ENCODE assay signal across 8 cellular contexts in the genomic region with DNA sequence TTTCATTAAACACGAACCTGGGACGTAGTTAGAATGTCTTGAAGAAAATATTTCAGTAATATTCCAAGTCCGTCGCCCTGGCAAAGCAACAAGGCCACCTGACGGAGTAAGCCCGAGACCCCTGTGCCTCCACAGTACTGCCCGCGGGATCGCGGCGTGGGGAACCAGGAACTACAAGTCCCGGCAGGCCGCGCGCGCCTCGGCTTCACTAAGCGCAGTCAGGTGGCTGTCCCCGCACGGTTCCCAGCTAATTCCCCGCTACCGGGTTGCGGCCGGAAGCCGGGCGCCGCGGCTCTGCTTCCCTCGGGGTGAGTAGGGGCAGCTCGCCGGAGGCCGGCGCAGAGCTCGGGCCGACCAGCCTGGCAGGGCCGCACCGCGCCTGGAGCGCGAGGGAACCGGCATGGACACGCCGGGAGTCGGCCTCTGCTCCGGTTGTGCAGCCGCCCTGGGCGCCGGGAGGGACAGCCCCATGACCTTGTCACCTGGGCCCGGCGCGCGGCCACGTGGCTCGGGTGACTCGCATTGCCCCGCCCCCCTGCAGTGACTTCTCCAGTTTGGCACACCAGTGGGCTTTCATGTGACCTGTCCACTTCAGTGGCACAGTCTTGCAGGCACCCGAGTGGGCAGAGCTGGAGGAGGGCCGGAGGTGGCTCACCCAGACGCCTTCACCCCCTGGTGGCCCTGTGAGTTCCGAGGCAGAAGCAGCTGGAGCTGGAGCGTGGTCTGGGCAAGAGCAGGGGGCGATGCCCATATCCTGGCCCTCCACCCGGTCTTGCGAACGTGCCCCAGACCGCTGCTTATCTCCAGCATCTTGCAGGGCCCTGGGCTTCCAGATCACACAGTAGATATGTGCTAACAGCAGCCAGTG. TPM values are rescaled to one million over a fixed set of nuclear protein-coding genes. Genes with fewer than 3 reads are reported as not detected.
A peak's percentile ranks its signal among the peaks of the same experiment; 100 is the strongest.
DNase-seq lines count a peak whose midpoint lies in the region; ATAC-seq, FAIRE-seq and TF ChIP-seq lines count a peak whose summit lies in the region.

Gene ADCK1 (plus strand): TSS at position 247 of the 868 bp plus-strand sequence. CDS start 18,870 bp downstream, outside the sequence.

- no peak for FAIRE-seq in pancreas (lab: Jason Lieb, UNC)

- H3K4me1 ChIP-seq in pancreas, result no peaks in the 10 kb centered on the region
- peaks cover 0 to 11% (median 3%) of the 10 kb centered on the region in 4 donors for H3K4me1 ChIP-seq in tibial artery

- WGBS in pancreas, 2 donors, result 0% methylated on average over 53 to 66 of the region's 66 CpGs

- peak within 1 kb of the TSS; percentile 90 for H3K4me3 Mint-ChIP-seq in activated naive CD8-positive, alpha-beta T cell treated with anti-CD3 and anti-CD28 coated beads for 36 hours

- no peaks in the 10 kb centered on the region for H3K9me3 ChIP-seq in pancreas
- H3K9me3 ChIP-seq in tibial artery, result no peaks in the 10 kb centered on the region

- TF ChIP-seq CTCF in GM12864 (IDR thresholded peaks at IDR 0.05; ENCODE audit: low read depth, low read length, missing control alignments), result peak; percentile 35
- peak in 1 of 4 donors; percentile 13 for TF ChIP-seq CTCF in pancreas (IDR thresholded peaks at IDR 0.05)
- peak; percentile 50 to 51 for TF ChIP-seq CTCF in tibial artery (IDR thresholded peaks at IDR 0.05)

- H3K4me3 ChIP-seq in GM12864 (ENCODE audit: low read depth, low read length) (peak within 1 kb of the TSS; percentile 89), pancreas (peak within 1 kb of the TSS; percentile 68 to 94 (median 87)), tibial artery (peak within 1 kb of the TSS; percentile 85 to 89)

- no peaks in the 10 kb centered on the region for H3K36me3 Mint-ChIP-seq in activated naive CD8-positive, alpha-beta T cell treated with anti-CD3 and anti-CD28 coated beads for 36 hours

- H3K36me3 ChIP-seq in pancreas (no peaks in the 10 kb centered on the region), tibial artery (no peaks in the 10 kb centered on the region)

- peak; percentile 95 for ATAC-seq in HG02588 (IDR thresholded peaks at IDR 0.05; ENCODE audit: unreplicated experiment)
- ATAC-seq in SK-N-SH treated with all-trans-retinoic acid at 6 μM for 48 hours, result peak; percentile 95
- ATAC-seq in pancreas, result peak; percentile 97 to 98 (median 97)

- no peaks in the 10 kb centered on the region for H3K9me3 Mint-ChIP-seq in activated naive CD8-positive, alpha-beta T cell treated with anti-CD3 and anti-CD28 coated beads for 36 hours

- no peaks in the 10 kb centered on the region for H3K27me3 Mint-ChIP-seq in activated naive CD8-positive, alpha-beta T cell treated with anti-CD3 and anti-CD28 coated beads for 36 hours

- intact Hi-C loops in head of caudate nucleus (cut with DNase I) (loop anchor here (5.0 kb wide), 1 partner anchor 38 kb away; the partner anchor contains the start of gene SNW1), pancreas (cut with DNase I) (no loop called here), tibial artery (cut with DNase I; ENCODE audit: low total_unique reads) (loop anchor here (2.0 kb wide), 1 partner anchor 37 kb away; no protein-coding TSS in a partner anchor)

- peak within 1 kb of the TSS; percentile 91 for H3K27ac Mint-ChIP-seq in activated naive CD8-positive, alpha-beta T cell treated with anti-CD3 and anti-CD28 coated beads for 36 hours

- peaks cover 8% of the 10 kb centered on the region for H3K4me1 Mint-ChIP-seq in activated naive CD8-positive, alpha-beta T cell treated with anti-CD3 and anti-CD28 coated beads for 36 hours

- H3K27me3 ChIP-seq in pancreas (no peaks in the 10 kb centered on the region), tibial artery (no peaks in the 10 kb centered on the region)

- DNase-seq in GM12864 (ENCODE audit: low read depth) (peak; percentile 55), NCI-H1048 (lab: John Stamatoyannopoulos, UW) (peak; percentile 30), head of caudate nucleus (peak; percentile 89 to 98 (median 94)), pancreas (peak; percentile 85 to 94 (median 90)), tibial artery (peak; percentile 91 to 95)
- peak; percentile 86 for DNase-seq in activated naive CD8-positive, alpha-beta T cell treated with anti-CD3 and anti-CD28 coated beads for 36 hours

- H3K27ac ChIP-seq in pancreas (peak within 1 kb of the TSS; percentile 80 to 88 (median 84)), tibial artery (peak within 1 kb of the TSS; percentile 86 to 87)

TF ChIP-seq in SK-N-SH treated with all-trans-retinoic acid at 6 μM for 48 hours, 23 proteins besides CTCF, POLR2A, EP300 and RAD21:
- TF ChIP-seq TCF4 (CRISPR knock-in tag; IDR thresholded peaks at IDR 0.05; ENCODE audit: borderline replicate concordance) (peak; percentile 39; the same call in 1 of the 2 replicates), PPARA (CRISPR knock-in tag; IDR thresholded peaks at IDR 0.05; ENCODE audit: borderline replicate concordance) (no peak)
TF ChIP-seq in SK-N-SH treated with all-trans-retinoic acid at 6 μM for 48 hours: peak in this region for 1.

RNA-seq across cellular contexts. Expression of gene ADCK1, which starts in this region (rescaled TPM):
- 1 to 10 TPM; 6.6 to 6.8 TPM for total RNA-seq in activated naive CD8-positive, alpha-beta T cell treated with anti-CD3 and anti-CD28 coated beads for 36 hours
- 1 to 10 TPM; 2.9 to 6.9 (median 4.1) TPM for total RNA-seq in pancreas
- polyA plus RNA-seq in pancreas, result 1 to 10 TPM; 9.7 to 9.9 TPM

Comparison
In these comparisons a context has a peak if more than half of its experiments do, and no peak if none do; other contexts are left out.
1. Peak in every context shown above with its lines: DNase-seq, ATAC-seq, H3K4me3 ChIP-seq and H3K27ac ChIP-seq.
2. DNase-seq: peak in every context shown above with its lines; median percentile 94 in head of caudate nucleus; 93 in tibial artery; 90 in pancreas; 86 in activated naive CD8-positive, alpha-beta T cell treated with anti-CD3 and anti-CD28 coated beads for 36 hours; 55 in GM12864; 30 in NCI-H1048.
3. intact Hi-C loops: an anchor here in head of caudate nucleus (5.0 kb wide) and tibial artery (2.0 kb wide); none called in pancreas.